Comparison of ENCODE assay signal across 10 cellular contexts in genomic region chr2:99881901-99882591, GRCh38.
DNase-seq lines count a peak whose midpoint lies in the region; ATAC-seq, FAIRE-seq and TF ChIP-seq lines count a peak whose summit lies in the region.
"Had no signal": no experiment of that assay in that cellular context is flagged by ENCODE, and none has a peak within 500 bp of the region (broad histone marks: within the 10 kb centered on the region; RNA-seq: fewer than 3 reads in every experiment).

No MANE protein-coding gene starts in this region.

- no peaks in the 10 kb centered on the region for H3K79me2 ChIP-seq in osteoblast (ENCODE audit: insufficient read depth, low read length)

- H4K20me1 ChIP-seq in osteoblast (ENCODE audit: insufficient read depth, low read length) = no peaks in the 10 kb centered on the region

- peak overlapping the region; percentile 95 for H3K27ac ChIP-seq in osteoblast (ENCODE audit: low read depth, low read length)

- H3K9me3 ChIP-seq in osteoblast (ENCODE audit: low read depth, low read length) = no peaks in the 10 kb centered on the region

- TF ChIP-seq CTCF in osteoblast (IDR thresholded peaks at IDR 0.05; ENCODE audit: extremely low read depth, low read depth, low read length) = no peak

- in situ Hi-C loops in G401 (cut with HindIII; ENCODE audit: low sequenced_read_pairs) = no loop called here

- no peak overlapping the region for H3K4me3 ChIP-seq in osteoblast (ENCODE audit: insufficient read depth, low read length)

- no peaks in the 10 kb centered on the region for H3K27me3 ChIP-seq in osteoblast (ENCODE audit: insufficient read depth, low read length)

- peaks cover 54% of the 10 kb centered on the region for H3K4me1 ChIP-seq in osteoblast (ENCODE audit: insufficient read depth, low read length)

- peak overlapping the region; percentile 48 for H3K4me2 ChIP-seq in osteoblast (ENCODE audit: insufficient read depth, low read length)

- no peak overlapping the region for H2AFZ ChIP-seq in osteoblast (ENCODE audit: low read length)

- no peaks in the 10 kb centered on the region for H3K36me3 ChIP-seq in osteoblast (ENCODE audit: insufficient read depth, low read length)

- ATAC-seq in GM18858 (IDR thresholded peaks at IDR 0.05; ENCODE audit: unreplicated experiment) (no peak), GM19455 (IDR thresholded peaks at IDR 0.05; ENCODE audit: unreplicated experiment) (no peak), HG03342 (IDR thresholded peaks at IDR 0.05; ENCODE audit: unreplicated experiment) (no peak)
- no peak for ATAC-seq in stimulated activated naive CD8-positive, alpha-beta T cell treated with anti-CD3 and anti-CD28 coated beads, Interleukin-15, Interleukin-2, amounts not matched to agents 100 U/mL and 50 U/mL, for 24 hours

- DNase-seq in G401 (ENCODE audit: low spot score) (peak; percentile 58), NCI-H226 (peak; percentile 94), osteoblast (ENCODE audit: insufficient read length, low spot score, missing footprints) (peak; percentile 88)
- DNase-seq in stimulated activated naive CD8-positive, alpha-beta T cell treated with anti-CD3 and anti-CD28 coated beads, Interleukin-15, Interleukin-2, amounts not matched to agents 100 U/mL and 50 U/mL, for 24 hours = no peak
- DNase-seq: T-helper 9 cell had no signal

- FAIRE-seq in endometrium (lab: Jason Lieb, UNC) = peak; percentile 26
- FAIRE-seq: colon had no signal
